27 cellular contexts compared by ENCODE assay signal in the genomic region with DNA sequence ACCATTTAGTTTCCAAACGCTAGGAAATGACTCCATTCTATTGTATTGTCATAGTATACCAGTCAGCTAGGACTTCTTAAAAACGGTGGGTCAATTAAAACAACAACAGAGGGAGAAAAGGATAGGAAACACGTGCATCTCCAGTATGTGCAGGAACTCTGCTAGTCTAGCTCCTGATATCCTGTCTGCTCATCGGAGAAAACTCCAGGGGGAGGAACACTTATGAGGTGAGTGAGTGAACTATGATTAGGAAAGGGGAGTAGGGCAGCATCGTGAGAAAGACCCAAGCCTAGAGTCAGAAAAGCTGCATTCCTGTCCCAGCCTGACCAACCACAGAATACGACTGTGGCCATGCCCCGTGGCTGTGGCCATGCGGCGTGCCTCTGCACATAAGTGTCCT. TPM values are rescaled to one million over a fixed set of nuclear protein-coding genes. Genes with fewer than 3 reads are reported as not detected.
A peak's percentile ranks its signal among the peaks of the same experiment; 100 is the strongest.
DNase-seq lines count a peak whose midpoint lies in the region; ATAC-seq, FAIRE-seq and TF ChIP-seq lines count a peak whose summit lies in the region.
"Had no signal": no experiment of that assay in that cellular context is flagged by ENCODE, and none has a peak within 500 bp of the region (broad histone marks: within the 10 kb centered on the region; RNA-seq: fewer than 3 reads in every experiment).

No MANE protein-coding gene starts in this region.

- no peak for TF ChIP-seq POLR2A in GM18505 (IDR thresholded peaks at IDR 0.05; ENCODE audit: borderline replicate concordance, extremely low read depth, insufficient read depth, insufficient read length)

- peak; percentile 46 for FAIRE-seq in urothelium cell line (lab: Jason Lieb, UNC)
- FAIRE-seq: GM12891 had no signal

- peaks cover 8% of the 10 kb centered on the region for H3K9me3 Mint-ChIP-seq in WTC11

- CTCF ChIA-PET in WTC11 (lab: Charles Lee): no interaction called here

- POLR2A ChIA-PET in WTC11 (lab: Charles Lee): no interaction called here

- ATAC-seq in WTC11: no peak
- no peak for ATAC-seq in GM19035 (IDR thresholded peaks at IDR 0.05; ENCODE audit: unreplicated experiment)
- no peak for ATAC-seq in GM18505 (IDR thresholded peaks at IDR 0.05; ENCODE audit: unreplicated experiment)
- ATAC-seq: CD8-positive, alpha-beta T cell had no signal

- no peak overlapping the region for H3K4me3 Mint-ChIP-seq in WTC11
- H3K4me3 Mint-ChIP-seq: CD8-positive, alpha-beta T cell; IgD-negative memory B cell had no signal

- no peaks in the 10 kb centered on the region for H3K27me3 Mint-ChIP-seq in WTC11 (ENCODE audit: low read depth)
- H3K27me3 Mint-ChIP-seq: IgD-negative memory B cell had no signal

- H3K27ac Mint-ChIP-seq in WTC11: 0 out of 2 replicates have a peak overlapping the region, but pooled peaks have one; percentile 2
- H3K27ac Mint-ChIP-seq: CD8-positive, alpha-beta T cell; IgD-negative memory B cell had no signal

- H3K4me1 Mint-ChIP-seq in WTC11: peaks cover 2% of the 10 kb centered on the region

- TF ChIP-seq CTCF in WTC11 (IDR thresholded peaks at IDR 0.05): no peak

- peaks cover 27% of the 10 kb centered on the region for H3K36me3 Mint-ChIP-seq in WTC11

- no peak for DNase-seq in WTC11 (ENCODE audit: low spot score)
- peak; percentile 84 for DNase-seq in dermis blood vessel endothelial cell
- DNase-seq in lung microvascular endothelial cell (ENCODE audit: low read depth in 2 of 2): peak; percentile 6 to 63
- DNase-seq in urothelium cell line (ENCODE audit: low spot score): no peak
- DNase-seq in NCI-H2227 treated with DMSO at 0.1 percent for 48 hours (lab: John Stamatoyannopoulos, UW): no peak
- no peak for DNase-seq in activated T-cell treated with anti-CD3 and anti-CD28 coated beads, Interleukin-2, amount 50 U/mL, for 1 hour
- DNase-seq: Caco-2; CD8-positive, alpha-beta T cell; DMS 273 treated with DMSO at 0.1 percent for 48 hours; DMS79; GF-D8; GM23248; H7; NCI-H1092; NCI-H1417 treated with DMSO at 0.1 percent for 48 hours; NCI-H1694 treated with DMSO at 0.1 percent for 48 hours; NCI-H2081; NCI-H226; NCI-H510A; NCI-H69; OCI-M1; Peyer's patch; SIG-M5 had no signal

TF ChIP-seq in WTC11, 78 proteins besides CTCF, POLR2A, EP300 and RAD21:
- TF ChIP-seq ZNF423 (CRISPR knock-in tag; IDR thresholded peaks at IDR 0.05): no peak
- TF ChIP-seq, protein P1, sequence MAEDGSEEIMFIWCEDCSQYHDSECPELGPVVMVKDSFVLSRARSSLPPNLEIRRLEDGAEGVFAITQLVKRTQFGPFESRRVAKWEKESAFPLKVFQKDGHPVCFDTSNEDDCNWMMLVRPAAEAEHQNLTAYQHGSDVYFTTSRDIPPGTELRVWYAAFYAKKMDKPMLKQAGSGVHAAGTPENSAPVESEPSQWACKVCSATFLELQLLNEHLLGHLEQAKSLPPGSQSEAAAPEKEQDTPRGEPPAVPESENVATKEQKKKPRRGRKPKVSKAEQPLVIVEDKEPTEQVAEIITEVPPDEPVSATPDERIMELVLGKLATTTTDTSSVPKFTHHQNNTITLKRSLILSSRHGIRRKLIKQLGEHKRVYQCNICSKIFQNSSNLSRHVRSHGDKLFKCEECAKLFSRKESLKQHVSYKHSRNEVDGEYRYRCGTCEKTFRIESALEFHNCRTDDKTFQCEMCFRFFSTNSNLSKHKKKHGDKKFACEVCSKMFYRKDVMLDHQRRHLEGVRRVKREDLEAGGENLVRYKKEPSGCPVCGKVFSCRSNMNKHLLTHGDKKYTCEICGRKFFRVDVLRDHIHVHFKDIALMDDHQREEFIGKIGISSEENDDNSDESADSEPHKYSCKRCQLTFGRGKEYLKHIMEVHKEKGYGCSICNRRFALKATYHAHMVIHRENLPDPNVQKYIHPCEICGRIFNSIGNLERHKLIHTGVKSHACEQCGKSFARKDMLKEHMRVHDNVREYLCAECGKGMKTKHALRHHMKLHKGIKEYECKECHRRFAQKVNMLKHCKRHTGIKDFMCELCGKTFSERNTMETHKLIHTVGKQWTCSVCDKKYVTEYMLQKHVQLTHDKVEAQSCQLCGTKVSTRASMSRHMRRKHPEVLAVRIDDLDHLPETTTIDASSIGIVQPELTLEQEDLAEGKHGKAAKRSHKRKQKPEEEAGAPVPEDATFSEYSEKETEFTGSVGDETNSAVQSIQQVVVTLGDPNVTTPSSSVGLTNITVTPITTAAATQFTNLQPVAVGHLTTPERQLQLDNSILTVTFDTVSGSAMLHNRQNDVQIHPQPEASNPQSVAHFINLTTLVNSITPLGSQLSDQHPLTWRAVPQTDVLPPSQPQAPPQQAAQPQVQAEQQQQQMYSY (CRISPR knock-in tag; IDR thresholded peaks at IDR 0.05): no peak
- no peak for TF ChIP-seq ZNF219 (CRISPR knock-in tag; IDR thresholded peaks at IDR 0.05; ENCODE audit: borderline replicate concordance)
- no peak for TF ChIP-seq TCF7 (CRISPR knock-in tag; IDR thresholded peaks at IDR 0.05; ENCODE audit: low read depth)
- no peak for TF ChIP-seq ETV6 (CRISPR knock-in tag; IDR thresholded peaks at IDR 0.05)
- no peak for TF ChIP-seq NR3C1 (CRISPR knock-in tag; conservative IDR thresholded peaks at IDR 0.05; ENCODE audit: low read depth)
- TF ChIP-seq, protein P2, sequence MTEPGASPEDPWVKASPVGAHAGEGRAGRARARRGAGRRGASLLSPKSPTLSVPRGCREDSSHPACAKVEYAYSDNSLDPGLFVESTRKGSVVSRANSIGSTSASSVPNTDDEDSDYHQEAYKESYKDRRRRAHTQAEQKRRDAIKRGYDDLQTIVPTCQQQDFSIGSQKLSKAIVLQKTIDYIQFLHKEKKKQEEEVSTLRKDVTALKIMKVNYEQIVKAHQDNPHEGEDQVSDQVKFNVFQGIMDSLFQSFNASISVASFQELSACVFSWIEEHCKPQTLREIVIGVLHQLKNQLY (CRISPR knock-in tag; IDR thresholded peaks at IDR 0.05): no peak
- TF ChIP-seq, protein P3, sequence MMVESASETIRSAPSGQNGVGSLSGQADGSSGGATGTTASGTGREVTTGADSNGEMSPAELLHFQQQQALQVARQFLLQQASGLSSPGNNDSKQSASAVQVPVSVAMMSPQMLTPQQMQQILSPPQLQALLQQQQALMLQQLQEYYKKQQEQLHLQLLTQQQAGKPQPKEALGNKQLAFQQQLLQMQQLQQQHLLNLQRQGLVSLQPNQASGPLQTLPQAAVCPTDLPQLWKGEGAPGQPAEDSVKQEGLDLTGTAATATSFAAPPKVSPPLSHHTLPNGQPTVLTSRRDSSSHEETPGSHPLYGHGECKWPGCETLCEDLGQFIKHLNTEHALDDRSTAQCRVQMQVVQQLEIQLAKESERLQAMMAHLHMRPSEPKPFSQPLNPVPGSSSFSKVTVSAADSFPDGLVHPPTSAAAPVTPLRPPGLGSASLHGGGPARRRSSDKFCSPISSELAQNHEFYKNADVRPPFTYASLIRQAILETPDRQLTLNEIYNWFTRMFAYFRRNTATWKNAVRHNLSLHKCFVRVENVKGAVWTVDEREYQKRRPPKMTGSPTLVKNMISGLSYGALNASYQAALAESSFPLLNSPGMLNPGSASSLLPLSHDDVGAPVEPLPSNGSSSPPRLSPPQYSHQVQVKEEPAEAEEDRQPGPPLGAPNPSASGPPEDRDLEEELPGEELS (CRISPR knock-in tag; IDR thresholded peaks at IDR 0.05): no peak
- no peak for TF ChIP-seq ELF4 (CRISPR knock-in tag; IDR thresholded peaks at IDR 0.05; ENCODE audit: low read depth)

RNA-seq across cellular contexts. Expression of a gene that starts 34.2 kb away (rescaled TPM):
- 39.9 to 46.3 TPM (median 44.5 TPM) in 3 replicates for total RNA-seq in WTC11 (2021)
- total RNA-seq in dermis blood vessel endothelial cell: 5.8 and 7.7 TPM in 2 replicates
- total RNA-seq in lung microvascular endothelial cell: 3.7 and 4.2 TPM in 2 replicates

Comparison
In these comparisons a context has a peak if more than half of its experiments do, and no peak if none do; other contexts are left out.
1. DNase-seq: peak in dermis blood vessel endothelial cell (single experiment) and lung microvascular endothelial cell (2 of 2); none in WTC11 (single experiment), urothelium cell line (single experiment), NCI-H2227 treated with DMSO at 0.1 percent for 48 hours (single experiment) and activated T-cell treated with anti-CD3 and anti-CD28 coated beads, Interleukin-2, amount 50 U/mL, for 1 hour (single experiment).